In genomic region chr2:323035-323434, GRCh38 we compare ENCODE assay signal across 23 cellular contexts. TPM values are rescaled to one million over a fixed set of nuclear protein-coding genes. Genes with fewer than 3 reads are reported as not detected.
DNase-seq lines count a peak whose midpoint lies in the region; TF ChIP-seq lines count a peak whose summit lies in the region.
"Had no signal": no experiment of that assay in that cellular context is flagged by ENCODE, and none has a peak within 500 bp of the region (broad histone marks: within the 10 kb centered on the region; RNA-seq: fewer than 3 reads in every experiment).

No MANE protein-coding gene starts in this region.

- H3K36me3 ChIP-seq in neuronal stem cell (replicated peaks in 1 of 2; ENCODE audit: control insufficient read depth in 2 of 2, insufficient read depth in 2 of 2, low read length in 2 of 2) (no peaks in the 10 kb centered on the region), adrenal gland (replicated peaks in 1 of 2) (no peaks in the 10 kb centered on the region)
- H3K36me3 ChIP-seq: BE2C; BLaER1 treated with 17β-estradiol and CSF1 and Interleukin-3, amounts not matched to agents 10 nM and 100 nM had no signal

- POLR2A ChIA-PET in MCF 10A (lab: Yijun Ruan, JAX) = no interaction called here

- H3K18ac ChIP-seq in neuronal stem cell (ENCODE audit: low read length) = no peak overlapping the region

- H3K14ac ChIP-seq in neuronal stem cell (ENCODE audit: low read length) = no peak overlapping the region

- H3K4me3 ChIP-seq in neuronal stem cell (ENCODE audit: low read length in 2 of 2) (no peak overlapping the region), adrenal gland (no peak overlapping the region)
- H3K4me3 ChIP-seq: A549; BLaER1 treated with 17β-estradiol and CSF1 and Interleukin-3, amounts not matched to agents 10 nM and 100 nM; GM23338 had no signal

- H3K27ac Mint-ChIP-seq in MCF 10A (ENCODE audit: low read depth, unreplicated experiment) = no peak overlapping the region
- H3K27ac Mint-ChIP-seq: CD14-positive monocyte; CD4-positive, alpha-beta T cell; CD8-positive, alpha-beta memory T cell; GM23338; H9 had no signal

- H3K9me3 Mint-ChIP-seq in MCF 10A (ENCODE audit: unreplicated experiment) = peaks cover 24% of the 10 kb centered on the region
- H3K9me3 Mint-ChIP-seq: CD4-positive, alpha-beta T cell had no signal

- H2AFZ ChIP-seq in neuronal stem cell (ENCODE audit: low read length) = peak overlapping the region; percentile 56
- H2AFZ ChIP-seq: GM23338 had no signal

- TF ChIP-seq CTCF in adrenal gland (IDR thresholded peaks at IDR 0.05) (no peak), MCF 10A (IDR thresholded peaks at IDR 0.05; ENCODE audit: unreplicated experiment) (no peak)

- H3K4ac ChIP-seq in neuronal stem cell (ENCODE audit: low read length) = no peak overlapping the region

- intact Hi-C loops in adrenal gland (cut with DNase I) (no loop called here), MCF 10A (cut with micrococcal nuclease) (no loop called here)

- H2BK5ac ChIP-seq in neuronal stem cell (ENCODE audit: low read length) = no peak overlapping the region

- H3K23ac ChIP-seq in neuronal stem cell (ENCODE audit: low read depth, low read length, poor library complexity) = no peak overlapping the region

- H3K4me1 Mint-ChIP-seq in MCF 10A (ENCODE audit: insufficient read depth, unreplicated experiment) = peaks cover under 1% of the 10 kb centered on the region
- H3K4me1 Mint-ChIP-seq: CD14-positive monocyte had no signal

- H3K27me3 ChIP-seq in neuronal stem cell (ENCODE audit: control insufficient read depth in 3 of 3, insufficient read depth in 3 of 3, low read depth in 1 of 3, low read length in 3 of 3) (no peaks in the 10 kb centered on the region), adrenal gland (no peaks in the 10 kb centered on the region)
- H3K27me3 ChIP-seq: BE2C; BLaER1 treated with 17β-estradiol and CSF1 and Interleukin-3, amounts not matched to agents 10 nM and 100 nM had no signal

- no peak overlapping the region for H4K8ac ChIP-seq in neuronal stem cell (ENCODE audit: low read depth, low read length)

- no peak overlapping the region for H3K9ac ChIP-seq in neuronal stem cell (ENCODE audit: low read depth, low read length, poor library complexity)
- H3K9ac ChIP-seq: BLaER1 treated with 17β-estradiol and CSF1 and Interleukin-3, amounts not matched to agents 10 nM and 100 nM had no signal

- no CpG with 5 or more reads among the region's 9 CpGs for WGBS in neuronal stem cell (ENCODE audit: extremely low coverage in 2 of 2, insufficient read length in 2 of 2, insufficient replicate concordance in 1 of 2), 2 donors
- 67 to 74% (median 71%) methylated on average over 9 of the region's 9 CpGs for WGBS in adrenal gland, 4 donors

- BruUV-seq in MCF 10A (replicated peaks; lab: Mats Ljungman, UMichigan) = no TSS peak

- no peak overlapping the region for H2BK15ac ChIP-seq in neuronal stem cell (ENCODE audit: low read length)

- DNase-seq in RPMI7951 (ENCODE audit: low read depth) (peak; percentile 15), caudate nucleus (lab: John Stamatoyannopoulos, UW) (no peak), neuronal stem cell (ENCODE audit: low spot score) (no peak), HPDE6-E6E7 (ENCODE audit: extremely low spot score) (no peak), adrenal gland (no peak), MCF 10A (ENCODE audit: unreplicated experiment) (no peak)
- DNase-seq: 8988T; ACHN; AML-193; BE2C; CD4-positive, alpha-beta T cell; CD8-positive, alpha-beta memory T cell; DMS 273 treated with DMSO at 0.1 percent for 48 hours; DMS79; EL; GF-D8; H9 had no signal

- H3K36me3 Mint-ChIP-seq in MCF 10A (ENCODE audit: insufficient read depth, unreplicated experiment) = no peaks in the 10 kb centered on the region
- H3K36me3 Mint-ChIP-seq: CD14-positive monocyte had no signal

- no peaks in the 10 kb centered on the region for H3K9me3 ChIP-seq in neuronal stem cell (replicated peaks in 1 of 2; ENCODE audit: control insufficient read depth in 2 of 2, insufficient read depth in 1 of 2, low read depth in 1 of 2, low read length in 2 of 2)
- no peaks in the 10 kb centered on the region for H3K9me3 ChIP-seq in adrenal gland (replicated peaks in 1 of 3)
- H3K9me3 ChIP-seq: A549, BE2C had no signal

- H3K4me1 ChIP-seq in neuronal stem cell (ENCODE audit: control insufficient read depth in 2 of 2, insufficient read depth in 1 of 2, low read depth in 1 of 2, low read length in 2 of 2) = peaks cover 4 to 7% of the 10 kb centered on the region in 2 donors
- H3K4me1 ChIP-seq in adrenal gland (replicated peaks in 1 of 2) = no peaks in the 10 kb centered on the region
- H3K4me1 ChIP-seq: A549, BE2C had no signal

- CTCF ChIA-PET in MCF 10A (lab: Yijun Ruan, JAX) = no interaction called here

- TF ChIP-seq POLR2A in adrenal gland (IDR thresholded peaks at IDR 0.05) = no peak

- H2BK12ac ChIP-seq in neuronal stem cell (ENCODE audit: low read length) = no peak overlapping the region

- H2AK5ac ChIP-seq in neuronal stem cell (ENCODE audit: low read depth, low read length) = no peak overlapping the region

- no peak overlapping the region for H3K4me3 Mint-ChIP-seq in MCF 10A (ENCODE audit: unreplicated experiment)
- H3K4me3 Mint-ChIP-seq: CD14-positive monocyte; CD4-positive, alpha-beta T cell; GM23338; H9 had no signal

- no peaks in the 10 kb centered on the region for H3K79me1 ChIP-seq in neuronal stem cell (ENCODE audit: low read depth, low read length)

- no peak overlapping the region for H4K91ac ChIP-seq in neuronal stem cell (ENCODE audit: low read depth, low read length, poor library complexity)

- H3K27me3 Mint-ChIP-seq in MCF 10A (ENCODE audit: insufficient read depth, unreplicated experiment) = peaks cover 20% of the 10 kb centered on the region

- H2BK120ac ChIP-seq in neuronal stem cell (ENCODE audit: low read depth, low read length) = no peak overlapping the region

- H3K27ac ChIP-seq in caudate nucleus (ENCODE audit: low read depth, low read length) (peak overlapping the region; percentile 62), neuronal stem cell (replicated peaks; ENCODE audit: low read length) (no peak overlapping the region), adrenal gland (no peak overlapping the region)
- H3K27ac ChIP-seq: A549; BLaER1 treated with 17β-estradiol and CSF1 and Interleukin-3, amounts not matched to agents 10 nM and 100 nM had no signal

- H3K4me2 ChIP-seq in neuronal stem cell (ENCODE audit: insufficient read depth, low read length, poor library complexity, severe bottlenecking) = no peak overlapping the region
- H3K4me2 ChIP-seq: A549; BLaER1 treated with 17β-estradiol and CSF1 and Interleukin-3, amounts not matched to agents 10 nM and 100 nM; GM23338 had no signal

RNA-seq across cellular contexts. Expression of gene ALKAL2, which starts 35.1 kb away (rescaled TPM):
- total RNA-seq in RPMI7951 (2014; rRNA removed; shearing (Covaris generic)) = not detected in 2 replicates
- 0.20 TPM for polyA plus RNA-seq in neuronal stem cell (2013, experiment 1 of 2)
- 0.17 TPM for polyA plus RNA-seq in neuronal stem cell (2013, experiment 2 of 2)
- total RNA-seq in adrenal gland (100 to 1,000 TPM in 6 of 8 donors, 10 to 100 TPM in 2; 59.0 to 316 (median 151) TPM), MCF 10A (2022) (not detected in 2 replicates)
- 100 to 1,000 TPM in 2 of 3 donors, 10 to 100 TPM in 1; 78.8 to 146 (median 136) TPM for polyA plus RNA-seq in adrenal gland
- total RNA-seq: CD4-positive, alpha-beta T cell; CD8-positive, alpha-beta memory T cell; G401; H4 had no signal
- polyA plus RNA-seq: A549; CD14-positive monocyte; CD8-positive, alpha-beta memory T cell had no signal

RNA-seq across cellular contexts. Expression of gene ACP1, which starts 58.3 kb away (rescaled TPM):
- total RNA-seq in RPMI7951 (2014; rRNA removed; shearing (Covaris generic)) = 185 and 206 TPM in 2 replicates
- polyA plus RNA-seq in neuronal stem cell (2013, experiment 1 of 2) = 138 TPM
- 139 TPM for polyA plus RNA-seq in neuronal stem cell (2013, experiment 2 of 2)
- total RNA-seq in adrenal gland (100 to 1,000 TPM; 133 to 303 (median 161) TPM), MCF 10A (2022) (132 and 135 TPM in 2 replicates)
- 100 to 1,000 TPM in 1 of 3 donors, 10 to 100 TPM in 2; 59.5 to 314 (median 81.0) TPM for polyA plus RNA-seq in adrenal gland

RNA-seq across cellular contexts. Expression of gene SH3YL1, which starts 59.2 kb away (rescaled TPM):
- 12.7 and 18.1 TPM in 2 replicates for total RNA-seq in RPMI7951 (2014; rRNA removed; shearing (Covaris generic))
- 15.9 TPM for polyA plus RNA-seq in neuronal stem cell (2013, experiment 1 of 2)
- 15.8 TPM for polyA plus RNA-seq in neuronal stem cell (2013, experiment 2 of 2)
- total RNA-seq in adrenal gland (100 to 1,000 TPM in 1 of 8 donors, 10 to 100 TPM in 7; 43.6 to 106 (median 92.6) TPM), MCF 10A (2022) (39.1 and 47.4 TPM in 2 replicates)
- polyA plus RNA-seq in adrenal gland = 100 to 1,000 TPM in 1 of 3 donors, 10 to 100 TPM in 2; 70.9 to 108 (median 81.0) TPM

Comparison
In these comparisons a context has a peak if more than half of its experiments do, and no peak if none do; other contexts are left out.
1. RNA of gene ALKAL2, which starts 35.1 kb away (total RNA-seq): 59.0 to 316 TPM in adrenal gland; not detected in RPMI7951 and not detected in MCF 10A; every median in the first group is over 10 times any median in the second.